Comparison of ENCODE assay signal across 17 cellular contexts in genomic region chr9:95085036-95085770, GRCh38.
A peak's percentile ranks its signal among the peaks of the same experiment; 100 is the strongest.
DNase-seq lines count a peak whose midpoint lies in the region; ATAC-seq and TF ChIP-seq lines count a peak whose summit lies in the region.
"Had no signal": no experiment of that assay in that cellular context is flagged by ENCODE, and none has a peak within 500 bp of the region (broad histone marks: within the 10 kb centered on the region; RNA-seq: fewer than 3 reads in every experiment).

No MANE protein-coding gene starts in this region.

- ATAC-seq in heart left ventricle: no peak
- ATAC-seq in left ventricle myocardium superior: no peak
- ATAC-seq in esophagus mucosa: peak; percentile 19
- peak in 3 of 4 donors; percentile 35 to 47 (median 40) for ATAC-seq in psoas muscle
- ATAC-seq: CD8-positive, alpha-beta T cell; stimulated activated naive CD8-positive, alpha-beta T cell treated with anti-CD3 and anti-CD28 coated beads, Interleukin-15, Interleukin-2, amounts not matched to agents 100 U/mL and 50 U/mL, for 24 hours had no signal

- peaks cover 0 to 98% (median 52%) of the 10 kb centered on the region in 12 donors for H3K4me1 ChIP-seq in heart left ventricle
- peaks cover 74% of the 10 kb centered on the region for H3K4me1 ChIP-seq in psoas muscle
- peaks cover 13 to 43% (median 24%) of the 10 kb centered on the region in 4 donors for H3K4me1 ChIP-seq in transverse colon

- DNase-seq in heart left ventricle: no peak
- no peak for DNase-seq in left ventricle myocardium superior
- DNase-seq in psoas muscle: peak in 1 of 2 donors; percentile 62
- no peak for DNase-seq in transverse colon
- DNase-seq in kidney tubule cell (ENCODE audit: low spot score): no peak
- no peak for DNase-seq in amniotic stem cell (lab: John Stamatoyannopoulos, UW)
- DNase-seq in iPS-NIHi7 (ENCODE audit: extremely low spot score): no peak
- DNase-seq: activated CD4-positive, alpha-beta T cell treated with anti-CD3 and anti-CD28 coated beads, Interleukin-2, amount 50 U/mL, for 48 hours; activated T-cell treated with anti-CD3 and anti-CD28 coated beads, Interleukin-2, amount 50 U/mL, for 24 hours; CD8-positive, alpha-beta T cell; NCI-H1417 treated with DMSO at 0.1 percent for 48 hours; NCI-H345; SHP77; stimulated activated naive CD8-positive, alpha-beta T cell treated with anti-CD3 and anti-CD28 coated beads, Interleukin-15, Interleukin-2, amounts not matched to agents 100 U/mL and 50 U/mL, for 24 hours had no signal

- intact Hi-C loops in heart left ventricle (cut with DNase I): no loop called here
- intact Hi-C loops in left ventricle myocardium superior (cut with micrococcal nuclease): no loop called here
- intact Hi-C loops in psoas muscle (cut with DNase I): loop anchor here in 1 of 2 donors (5.0 kb wide), 1 partner anchor 58 kb away; no protein-coding TSS in a partner anchor
- intact Hi-C loops in transverse colon (cut with DNase I; ENCODE audit: low total_unique reads): no loop called here

- H3K36me3 ChIP-seq in heart left ventricle (peaks cover 0 to 98% (median 63%) of the 10 kb centered on the region in 9 donors), psoas muscle (ENCODE audit: insufficient read depth in 1 of 2, low read depth in 1 of 2) (peaks cover 0 to 49% of the 10 kb centered on the region in 2 donors), transverse colon (peaks cover 0 to 28% (median 0%) of the 10 kb centered on the region in 4 donors)

- no peak overlapping the region for H3K4me3 ChIP-seq in heart left ventricle
- peak overlapping the region; percentile 5 for H3K4me3 ChIP-seq in psoas muscle
- no peak overlapping the region for H3K4me3 ChIP-seq in transverse colon
- H3K4me3 ChIP-seq: pancreas had no signal

- no peak for TF ChIP-seq CTCF in heart left ventricle (IDR thresholded peaks at IDR 0.05)
- peak; percentile 7 for TF ChIP-seq CTCF in psoas muscle (IDR thresholded peaks at IDR 0.05)
- no peak for TF ChIP-seq CTCF in transverse colon (IDR thresholded peaks at IDR 0.05)

- H3K9me3 ChIP-seq in heart left ventricle: no peaks in the 10 kb centered on the region
- no peaks in the 10 kb centered on the region for H3K9me3 ChIP-seq in psoas muscle
- no peaks in the 10 kb centered on the region for H3K9me3 ChIP-seq in transverse colon
- H3K9me3 ChIP-seq: pancreas had no signal

- 68 to 79% (median 74%) methylated on average over 29 of the region's 29 CpGs for WGBS in heart left ventricle, 4 donors
- WGBS in psoas muscle, 3 donors: 45 to 61% (median 50%) methylated on average over 29 of the region's 29 CpGs
- 89 to 100% methylated on average over 3 to 29 of the region's 29 CpGs for WGBS in transverse colon (ENCODE audit: low coverage in 1 of 2), 2 donors

- H3K27me3 ChIP-seq in heart left ventricle: no peaks in the 10 kb centered on the region
- H3K27me3 ChIP-seq in psoas muscle (ENCODE audit: insufficient read depth in 3 of 3, low read length in 2 of 3): no peaks in the 10 kb centered on the region
- H3K27me3 ChIP-seq in transverse colon: no peaks in the 10 kb centered on the region
- H3K27me3 ChIP-seq: pancreas had no signal

- in situ Hi-C loops in transverse colon (cut with MboI; ENCODE audit: low pct_ligation_motif_present in 1 of 4, low pct_unique_long_range_greater_than_20kb in 1 of 4, low sequenced_read_pairs in 3 of 4): no loop called here

- no peak for TF ChIP-seq EP300 in transverse colon (IDR thresholded peaks at IDR 0.05; ENCODE audit: low read depth)

- TF ChIP-seq POLR2A in heart left ventricle (IDR thresholded peaks at IDR 0.05) (no peak), transverse colon (IDR thresholded peaks at IDR 0.05) (no peak)

- H3K27ac ChIP-seq in heart left ventricle (peak overlapping the region in 11 of 12 donors; percentile 27 to 86 (median 69)), psoas muscle (peak overlapping the region; percentile 89), transverse colon (peak overlapping the region; percentile 37 to 83 (median 60))
- H3K27ac ChIP-seq: VCaP had no signal

Comparison
In these comparisons a context has a peak if more than half of its experiments do, and no peak if none do; other contexts are left out.
1. ATAC-seq: peak in esophagus mucosa (single experiment) and psoas muscle (3 of 4); none in heart left ventricle (0 of 4) and left ventricle myocardium superior (single experiment).
2. Peak in every context shown above with its lines, with median percentiles within 50 percentile points of each other: H3K27ac ChIP-seq.